Comparison of ENCODE assay signal across 23 cellular contexts in the genomic region with DNA sequence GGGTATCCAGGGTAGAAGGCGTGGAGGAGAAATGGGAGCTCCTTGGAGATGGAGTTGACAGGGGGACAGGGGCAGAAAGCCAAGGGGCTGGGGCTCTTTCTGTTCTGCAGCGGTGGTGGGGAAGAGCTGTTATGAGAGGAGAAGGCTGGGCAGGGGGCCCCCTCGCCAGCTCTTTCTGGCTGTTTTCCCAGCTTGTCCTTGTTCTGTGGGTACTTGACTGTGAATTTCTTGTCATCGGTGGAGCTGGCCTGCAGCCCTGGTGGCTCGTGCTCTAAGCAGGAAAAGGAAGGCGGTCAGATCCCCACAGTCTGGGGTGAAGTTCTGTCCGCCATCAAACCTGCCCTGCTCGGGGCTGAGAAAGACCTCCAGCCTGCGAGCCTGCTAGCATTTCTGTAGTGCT. TPM values are rescaled to one million over a fixed set of nuclear protein-coding genes. Genes with fewer than 3 reads are reported as not detected.
"Had no signal": no experiment of that assay in that cellular context is flagged by ENCODE, and none has a peak within 500 bp of the region (broad histone marks: within the 10 kb centered on the region; RNA-seq: fewer than 3 reads in every experiment).

No MANE protein-coding gene starts in this region.

- H3K9me3 ChIP-seq: breast epithelium, esophagus muscularis mucosa, right lobe of liver, tibial artery had no signal

- H3K27ac ChIP-seq: breast epithelium, dorsolateral prefrontal cortex, esophagus muscularis mucosa, right lobe of liver, skin epidermis, tibial artery, WERI-Rb-1 had no signal

- H3K27me3 ChIP-seq: right lobe of liver had no signal

- H3K36me3 ChIP-seq: breast epithelium, esophagus muscularis mucosa, right lobe of liver, tibial artery, WERI-Rb-1 had no signal

- H3K4me1 ChIP-seq: right lobe of liver had no signal

- DNase-seq: activated CD4-positive, alpha-beta T cell treated with anti-CD3 and anti-CD28 coated beads, Interleukin-2, amount 10 ng/mL, durations not matched to agents 7 days and 5 days; activated CD4-positive, CD25-positive, alpha-beta regulatory T cell treated with anti-CD3 and anti-CD28 coated beads, Interleukin-2, amount 50 U/mL, for 72 hours; activated CD8-positive, alpha-beta memory T cell treated with anti-CD3 and anti-CD28 coated beads, Interleukin-2, amount 50 U/mL, for 4 hours; activated naive CD4-positive, alpha-beta T cell treated with Interleukin-2 at 50 U/mL for 16 hours; activated naive CD8-positive, alpha-beta T cell treated with anti-CD3 and anti-CD28 coated beads for 36 hours; activated T-cell treated with anti-CD3 and anti-CD28 coated beads, Interleukin-2, amount 50 U/mL, for 4 hours; dorsolateral prefrontal cortex; hippocampal formation; right lobe of liver; stimulated activated CD4-positive, alpha-beta T cell treated with anti-CD3 and anti-CD28 coated beads, Interleukin-1b, Interleukin-23, amount 100 ng/mL, for 48 hours; tibial artery; WERI-Rb-1 had no signal

- ATAC-seq: activated T-cell treated with anti-CD3 and anti-CD28 coated beads, Interleukin-2, amount 50 U/mL, for 4 hours; right lobe of liver had no signal

- H3K4me3 ChIP-seq: breast epithelium, dorsolateral prefrontal cortex, esophagus muscularis mucosa, right lobe of liver, skin epidermis, tibial artery had no signal

RNA-seq across cellular contexts. Expression of a gene that starts 7.6 kb away (rescaled TPM):
- total RNA-seq: astrocyte, esophagus muscularis mucosa, frontal cortex, lower leg skin, myocyte, omental fat pad had no signal
- polyA plus RNA-seq: neural cell had no signal

RNA-seq across cellular contexts. Expression of a gene that starts 11.0 kb away (rescaled TPM):
- total RNA-seq: myocyte, omental fat pad had no signal

RNA-seq across cellular contexts. Expression of a gene that starts 45.7 kb away (rescaled TPM):
- total RNA-seq: activated CD4-positive, alpha-beta T cell treated with anti-CD3 and anti-CD28 coated beads, Interleukin-2, amount 10 ng/mL, durations not matched to agents 7 days and 5 days; activated naive CD8-positive, alpha-beta T cell treated with anti-CD3 and anti-CD28 coated beads for 36 hours; breast epithelium; dorsolateral prefrontal cortex; esophagus muscularis mucosa; frontal cortex; lower leg skin; mononuclear cell; myocyte; omental fat pad; ureter had no signal

RNA-seq across cellular contexts. Expression of a gene that starts 47.2 kb away (rescaled TPM):
- total RNA-seq: astrocyte, frontal cortex, myocyte had no signal
- polyA plus RNA-seq: neural cell had no signal
